Comparison of ENCODE assay signal across 22 cellular contexts in the genomic region with DNA sequence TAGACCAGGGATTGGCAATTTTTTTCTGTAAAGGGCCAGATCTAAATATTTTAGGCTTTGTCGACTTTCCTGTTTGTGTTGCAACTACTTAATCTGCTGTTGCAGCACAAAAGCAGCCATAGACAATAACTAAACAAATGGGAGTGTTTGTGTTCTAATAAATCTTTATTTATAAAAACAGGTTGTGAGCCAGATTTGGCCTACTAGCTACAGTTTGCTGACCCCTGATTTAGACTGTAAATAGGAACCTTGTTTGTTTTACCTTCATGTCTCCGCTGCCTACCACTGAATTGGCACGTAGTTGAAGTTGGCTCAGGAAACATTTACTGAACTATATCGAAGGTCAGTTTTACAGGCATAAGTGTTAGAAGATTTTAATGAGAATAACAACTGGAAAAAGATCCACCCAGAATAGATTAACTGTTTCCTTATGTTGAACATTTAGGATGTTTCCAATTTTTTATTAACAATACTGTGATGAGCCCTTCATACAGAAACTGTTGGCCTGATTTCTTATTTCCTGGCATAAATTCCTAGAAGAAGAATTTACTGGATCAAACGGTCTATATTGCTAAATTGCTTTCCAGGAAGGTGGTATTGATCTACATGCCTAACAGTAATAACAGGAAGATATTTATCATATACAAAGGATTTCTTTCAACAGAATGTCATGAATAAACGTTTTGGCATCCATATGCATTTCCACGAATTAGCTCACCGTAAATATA.
DNase-seq lines count a peak whose midpoint lies in the region; ATAC-seq and TF ChIP-seq lines count a peak whose summit lies in the region.
"Had no signal": no experiment of that assay in that cellular context is flagged by ENCODE, and none has a peak within 500 bp of the region (broad histone marks: within the 10 kb centered on the region; RNA-seq: fewer than 3 reads in every experiment).

No MANE protein-coding gene starts in this region.

- no peaks in the 10 kb centered on the region for H3K27me3 Mint-ChIP-seq in mesothelial cell of epicardium (ENCODE audit: low read depth)
- H3K27me3 Mint-ChIP-seq: activated CD8-positive, alpha-beta T cell treated with anti-CD3 and anti-CD28 coated beads for 36 hours; stimulated activated memory B cell treated with anti-CD40 and anti-IgM and Interleukin-4, amounts not matched to agents 10 μg/mL and 1 μg/mL and 100 μg/mL, for 72 hours had no signal

- no peak for ATAC-seq in Right ventricle myocardium inferior
- ATAC-seq: activated CD8-positive, alpha-beta T cell treated with anti-CD3 and anti-CD28 coated beads for 36 hours; lower lobe of right lung; natural killer cell treated with Interleukin-12 subunit alpha and Interleukin-12 subunit beta and Interleukin-15 and Interleukin-18, amount 100 ng/mL, for 72 hours; stimulated activated memory B cell treated with anti-CD40 and anti-IgM and Interleukin-4, amounts not matched to agents 10 μg/mL and 1 μg/mL and 100 μg/mL, for 72 hours; upper lobe of right lung had no signal

- H3K9me3 ChIP-seq in left ventricle myocardium inferior (replicated peaks) (no peaks in the 10 kb centered on the region), Karpas-422 (ENCODE audit: low read length) (no peaks in the 10 kb centered on the region)
- H3K9me3 ChIP-seq: adrenal gland, lower lobe of right lung, upper lobe of right lung had no signal

- H3K27me3 ChIP-seq in left ventricle myocardium inferior (ENCODE audit: low read depth): no peaks in the 10 kb centered on the region
- H3K27me3 ChIP-seq in Karpas-422 (ENCODE audit: low read length): no peaks in the 10 kb centered on the region
- H3K27me3 ChIP-seq: adrenal gland, upper lobe of right lung had no signal

- no peaks in the 10 kb centered on the region for H3K36me3 Mint-ChIP-seq in mesothelial cell of epicardium
- H3K36me3 Mint-ChIP-seq: activated naive CD4-positive, alpha-beta T cell treated with anti-CD3 and anti-CD28 coated beads, Interleukin-2, amount 10 ng/mL, durations not matched to agents 7 days and 5 days; CD4-positive, alpha-beta memory T cell; natural killer cell treated with Interleukin-12 subunit alpha and Interleukin-12 subunit beta and Interleukin-15 and Interleukin-18, amount 100 ng/mL, for 72 hours; stimulated activated memory B cell treated with anti-CD40 and anti-IgM and Interleukin-4, amounts not matched to agents 10 μg/mL and 1 μg/mL and 100 μg/mL, for 72 hours had no signal

- TF ChIP-seq CTCF in left ventricle myocardium inferior (IDR thresholded peaks at IDR 0.05; ENCODE audit: borderline replicate concordance) (no peak), mesothelial cell of epicardium (IDR thresholded peaks at IDR 0.05; ENCODE audit: unreplicated experiment) (no peak)

- intact Hi-C loops in left ventricle myocardium inferior (cut with micrococcal nuclease): no loop called here
- intact Hi-C loops in Right ventricle myocardium inferior (cut with DNase I): loop anchor here (5.0 to 10.0 kb wide), 4 partner anchors 51 to 107 kb away; no protein-coding TSS in a partner anchor

- H3K9me3 Mint-ChIP-seq in mesothelial cell of epicardium: no peaks in the 10 kb centered on the region
- H3K9me3 Mint-ChIP-seq: activated CD8-positive, alpha-beta T cell treated with anti-CD3 and anti-CD28 coated beads for 36 hours; activated naive CD4-positive, alpha-beta T cell treated with anti-CD3 and anti-CD28 coated beads, Interleukin-2, amount 10 ng/mL, durations not matched to agents 7 days and 5 days; CD4-positive, alpha-beta memory T cell; natural killer cell treated with Interleukin-12 subunit alpha and Interleukin-12 subunit beta and Interleukin-15 and Interleukin-18, amount 100 ng/mL, for 72 hours; stimulated activated memory B cell treated with anti-CD40 and anti-IgM and Interleukin-4, amounts not matched to agents 10 μg/mL and 1 μg/mL and 100 μg/mL, for 72 hours had no signal

- no peaks in the 10 kb centered on the region for H3K79me2 ChIP-seq in Karpas-422 (ENCODE audit: low read length)

- H4K20me1 ChIP-seq in Karpas-422 (ENCODE audit: insufficient read depth, low read depth, low read length): no peaks in the 10 kb centered on the region

- no peak overlapping the region for H3K4me3 ChIP-seq in left ventricle myocardium inferior
- no peak overlapping the region for H3K4me3 ChIP-seq in Karpas-422 (ENCODE audit: low read length)
- H3K4me3 ChIP-seq: adrenal gland, lower lobe of right lung, upper lobe of right lung had no signal

- no peaks in the 10 kb centered on the region for H3K36me3 ChIP-seq in left ventricle myocardium inferior
- no peaks in the 10 kb centered on the region for H3K36me3 ChIP-seq in Karpas-422 (ENCODE audit: insufficient read depth, low read length)
- H3K36me3 ChIP-seq: adrenal gland, lower lobe of right lung, upper lobe of right lung had no signal

- H3K4me2 ChIP-seq in Karpas-422 (ENCODE audit: low read depth, low read length, poor library complexity, severe bottlenecking): no peak overlapping the region

- peak overlapping the region; percentile 74 for H3K27ac Mint-ChIP-seq in mesothelial cell of epicardium
- H3K27ac Mint-ChIP-seq: activated CD8-positive, alpha-beta T cell treated with anti-CD3 and anti-CD28 coated beads for 36 hours; activated naive CD4-positive, alpha-beta T cell treated with anti-CD3 and anti-CD28 coated beads, Interleukin-2, amount 10 ng/mL, durations not matched to agents 7 days and 5 days; CD4-positive, alpha-beta memory T cell; natural killer cell treated with Interleukin-12 subunit alpha and Interleukin-12 subunit beta and Interleukin-15 and Interleukin-18, amount 100 ng/mL, for 72 hours; stimulated activated memory B cell treated with anti-CD40 and anti-IgM and Interleukin-4, amounts not matched to agents 10 μg/mL and 1 μg/mL and 100 μg/mL, for 72 hours had no signal

- no peak overlapping the region for H3K9ac ChIP-seq in Karpas-422 (ENCODE audit: low read length)

- DNase-seq in left ventricle myocardium inferior (no peak), Right ventricle myocardium inferior (ENCODE audit: missing footprints) (no peak), mesothelial cell of epicardium (ENCODE audit: low spot score in 2 of 2, unreplicated experiment in 2 of 2) (no peak), hypothalamus (lab: John Stamatoyannopoulos, UW) (no peak), hepatic stellate cell (ENCODE audit: low spot score) (no peak), Karpas-422 (no peak)
- DNase-seq: activated CD4-positive, alpha-beta T cell treated with anti-CD3 and anti-CD28 coated beads for 1 hour; activated CD8-positive, alpha-beta memory T cell treated with anti-CD3 and anti-CD28 coated beads, Interleukin-2, amount 50 U/mL, for 48 hours; activated CD8-positive, alpha-beta T cell treated with anti-CD3 and anti-CD28 coated beads for 36 hours; activated naive CD4-positive, alpha-beta T cell treated with anti-CD3 and anti-CD28 coated beads, Interleukin-2, amount 10 ng/mL, durations not matched to agents 7 days and 5 days; adrenal gland; CD4-positive, alpha-beta memory T cell; islet precursor cell; lower lobe of right lung; NCI-H1105; NCI-H187; NCI-H510A; occipital lobe; upper lobe of right lung had no signal

- H3K4me1 ChIP-seq in left ventricle myocardium inferior: peaks cover 63% of the 10 kb centered on the region
- H3K4me1 ChIP-seq in Karpas-422 (ENCODE audit: low read length): peaks cover 3% of the 10 kb centered on the region; the same call in 1 of the 2 replicates
- H3K4me1 ChIP-seq: adrenal gland, upper lobe of right lung had no signal

- H3K27ac ChIP-seq in left ventricle myocardium inferior (replicated peaks): peak overlapping the region; percentile 66
- H3K27ac ChIP-seq in cingulate gyrus (ENCODE audit: low read depth, low read length): peak overlapping the region; percentile 1
- no peak overlapping the region for H3K27ac ChIP-seq in Karpas-422 (ENCODE audit: low read length)
- H3K27ac ChIP-seq: lower lobe of right lung, upper lobe of right lung had no signal

- H3K9me2 ChIP-seq in Karpas-422 (replicated peaks; ENCODE audit: insufficient read depth, low read length): no peaks in the 10 kb centered on the region

- peaks cover 31% of the 10 kb centered on the region for H3K4me1 Mint-ChIP-seq in mesothelial cell of epicardium
- H3K4me1 Mint-ChIP-seq: activated naive CD4-positive, alpha-beta T cell treated with anti-CD3 and anti-CD28 coated beads, Interleukin-2, amount 10 ng/mL, durations not matched to agents 7 days and 5 days; CD4-positive, alpha-beta memory T cell; stimulated activated memory B cell treated with anti-CD40 and anti-IgM and Interleukin-4, amounts not matched to agents 10 μg/mL and 1 μg/mL and 100 μg/mL, for 72 hours had no signal

- no peak overlapping the region for H2AFZ ChIP-seq in Karpas-422 (ENCODE audit: low read length)

- H3K4me3 Mint-ChIP-seq in mesothelial cell of epicardium: no peak overlapping the region
- H3K4me3 Mint-ChIP-seq: activated CD8-positive, alpha-beta T cell treated with anti-CD3 and anti-CD28 coated beads for 36 hours; activated naive CD4-positive, alpha-beta T cell treated with anti-CD3 and anti-CD28 coated beads, Interleukin-2, amount 10 ng/mL, durations not matched to agents 7 days and 5 days; CD4-positive, alpha-beta memory T cell; natural killer cell treated with Interleukin-12 subunit alpha and Interleukin-12 subunit beta and Interleukin-15 and Interleukin-18, amount 100 ng/mL, for 72 hours; stimulated activated memory B cell treated with anti-CD40 and anti-IgM and Interleukin-4, amounts not matched to agents 10 μg/mL and 1 μg/mL and 100 μg/mL, for 72 hours had no signal
